In genomic region chr16:78383118-78383517, GRCh38 we compare ENCODE assay signal across 29 cellular contexts.
"Had no signal": no experiment of that assay in that cellular context is flagged by ENCODE, and none has a peak within 500 bp of the region (broad histone marks: within the 10 kb centered on the region; RNA-seq: fewer than 3 reads in every experiment).

No MANE protein-coding gene starts in this region.

- H3K4me3 ChIP-seq: stomach, suprapubic skin, testis, thoracic aorta, thyroid gland, tibial artery, tibial nerve, transverse colon, upper lobe of left lung, upper lobe of right lung, uterus, vagina had no signal

- H3K4me1 Mint-ChIP-seq: stimulated activated effector memory CD8-positive, alpha-beta T cell treated with anti-CD3 and anti-CD28 coated beads, Interleukin-12 subunit alpha, Interleukin-12 subunit beta, amount 100 ng/mL, for 72 hours; stimulated activated memory B cell treated with anti-CD40 and anti-IgM and Interleukin-4, amounts not matched to agents 10 μg/mL and 1 μg/mL and 100 μg/mL, for 72 hours; stimulated activated naive CD8-positive, alpha-beta T cell treated with anti-CD3 and anti-CD28 coated beads, Interleukin-15, amount 100 ng/mL, for 72 hours had no signal

- H3K4me1 ChIP-seq: testis, thyroid gland, tibial artery, upper lobe of left lung had no signal

- H3K9me3 Mint-ChIP-seq: stimulated activated effector memory CD8-positive, alpha-beta T cell treated with anti-CD3 and anti-CD28 coated beads, Interleukin-12 subunit alpha, Interleukin-12 subunit beta, amount 100 ng/mL, for 72 hours; stimulated activated memory B cell treated with anti-CD40 and anti-IgM and Interleukin-4, amounts not matched to agents 10 μg/mL and 1 μg/mL and 100 μg/mL, for 72 hours had no signal

- FAIRE-seq: urothelium cell line had no signal

- DNase-seq: stimulated activated CD4-positive, alpha-beta T cell treated with anti-CD3 and anti-CD28 coated beads, Interleukin-2, amount 100 ng/mL, for 48 hours; stimulated activated CD4-positive, alpha-beta T cell treated with anti-CD3 and anti-CD28 coated beads, Interleukin-4, amount 100 ng/mL, for 1 hour; stimulated activated CD4-positive, alpha-beta T cell treated with anti-CD3 and anti-CD28 coated beads, Interleukin-4, amount 100 ng/mL, for 24 hours; stimulated activated CD4-positive, alpha-beta T cell treated with anti-CD3 and anti-CD28 coated beads, Interleukin-4, amount 100 ng/mL, for 4 hours; stimulated activated CD8-positive, alpha-beta memory T cell treated with anti-CD3 and anti-CD28 coated beads, Interleukin-4, amount 100 ng/mL, for 48 hours; stimulated activated naive B cell treated with anti-CD40 and anti-IgM and Interleukin-4, amounts not matched to agents 10 μg/mL and 1 μg/mL and 100 μg/mL, for 72 hours; stimulated activated naive CD4-positive, alpha-beta T cell; stimulated activated naive CD4-positive, alpha-beta T cell treated with Interleukin-2 at 50 U/mL for 16 hours; stimulated activated naive CD8-positive, alpha-beta T cell treated with anti-CD3 and anti-CD28 coated beads, Interleukin-15, amount 100 ng/mL, for 72 hours; stimulated activated naive CD8-positive, alpha-beta T cell treated with anti-CD3 and anti-CD28 coated beads, Interleukin-15, Interleukin-2, amounts not matched to agents 100 U/mL and 50 U/mL, for 24 hours; stomach; substantia nigra; testis; thyroid gland; tibial artery; transverse colon; trophoblast cell; upper lobe of left lung; upper lobe of right lung; uterus had no signal

- H3K4me3 Mint-ChIP-seq: stimulated activated effector memory CD8-positive, alpha-beta T cell treated with anti-CD3 and anti-CD28 coated beads, Interleukin-12 subunit alpha, Interleukin-12 subunit beta, amount 100 ng/mL, for 72 hours; stimulated activated memory B cell treated with anti-CD40 and anti-IgM and Interleukin-4, amounts not matched to agents 10 μg/mL and 1 μg/mL and 100 μg/mL, for 72 hours; stimulated activated naive B cell treated with anti-CD40 and anti-IgM and Interleukin-4, amounts not matched to agents 10 μg/mL and 1 μg/mL and 100 μg/mL, for 72 hours; stimulated activated naive CD8-positive, alpha-beta T cell treated with anti-CD3 and anti-CD28 coated beads, Interleukin-15, amount 100 ng/mL, for 72 hours; stimulated activated naive CD8-positive, alpha-beta T cell treated with anti-CD3 and anti-CD28 coated beads, Interleukin-15, Interleukin-2, amounts not matched to agents 100 ng/mL and 50 ng/mL, for 24 hours; type B pancreatic cell had no signal

- H3K27ac ChIP-seq: stomach, suprapubic skin, testis, thoracic aorta, thyroid gland, tibial artery, tibial nerve, transverse colon, upper lobe of left lung, upper lobe of right lung, uterus, vagina had no signal

- H3K27ac Mint-ChIP-seq: stimulated activated effector memory CD8-positive, alpha-beta T cell treated with anti-CD3 and anti-CD28 coated beads, Interleukin-12 subunit alpha, Interleukin-12 subunit beta, amount 100 ng/mL, for 72 hours; stimulated activated memory B cell treated with anti-CD40 and anti-IgM and Interleukin-4, amounts not matched to agents 10 μg/mL and 1 μg/mL and 100 μg/mL, for 72 hours; stimulated activated naive B cell treated with anti-CD40 and anti-IgM and Interleukin-4, amounts not matched to agents 10 μg/mL and 1 μg/mL and 100 μg/mL, for 72 hours; stimulated activated naive CD8-positive, alpha-beta T cell treated with anti-CD3 and anti-CD28 coated beads, Interleukin-15, Interleukin-2, amounts not matched to agents 100 ng/mL and 50 ng/mL, for 24 hours; type B pancreatic cell had no signal

- ATAC-seq: stimulated activated effector memory CD8-positive, alpha-beta T cell treated with anti-CD3 and anti-CD28 coated beads, Interleukin-12 subunit alpha, Interleukin-12 subunit beta, amount 100 ng/mL, for 72 hours; stimulated activated memory B cell treated with anti-CD40 and anti-IgM and Interleukin-4, amounts not matched to agents 10 μg/mL and 1 μg/mL and 100 μg/mL, for 72 hours; stimulated activated naive B cell treated with anti-CD40 and anti-IgM and Interleukin-4, amounts not matched to agents 10 μg/mL and 1 μg/mL and 100 μg/mL, for 72 hours; stimulated activated naive CD8-positive, alpha-beta T cell treated with anti-CD3 and anti-CD28 coated beads, Interleukin-15, amount 100 ng/mL, for 72 hours; stimulated activated naive CD8-positive, alpha-beta T cell treated with anti-CD3 and anti-CD28 coated beads, Interleukin-15, Interleukin-2, amounts not matched to agents 100 U/mL and 50 U/mL, for 24 hours; upper lobe of right lung had no signal

- H3K27me3 Mint-ChIP-seq: stimulated activated memory B cell treated with anti-CD40 and anti-IgM and Interleukin-4, amounts not matched to agents 10 μg/mL and 1 μg/mL and 100 μg/mL, for 72 hours; stimulated activated naive B cell treated with anti-CD40 and anti-IgM and Interleukin-4, amounts not matched to agents 10 μg/mL and 1 μg/mL and 100 μg/mL, for 72 hours; stimulated activated naive CD8-positive, alpha-beta T cell treated with anti-CD3 and anti-CD28 coated beads, Interleukin-15, amount 100 ng/mL, for 72 hours; stimulated activated naive CD8-positive, alpha-beta T cell treated with anti-CD3 and anti-CD28 coated beads, Interleukin-15, Interleukin-2, amounts not matched to agents 100 ng/mL and 50 ng/mL, for 24 hours; type B pancreatic cell had no signal

- H3K36me3 ChIP-seq: stomach, suprapubic skin, thoracic aorta, thyroid gland, tibial artery, transverse colon, upper lobe of left lung, upper lobe of right lung, uterus, vagina had no signal

- H3K9me3 ChIP-seq: stomach, suprapubic skin, testis, thoracic aorta, thyroid gland, tibial artery, tibial nerve, transverse colon, upper lobe of left lung, upper lobe of right lung, uterus, vagina had no signal

- H3K27me3 ChIP-seq: stomach, suprapubic skin, testis, thyroid gland, tibial artery, tibial nerve, transverse colon, upper lobe of left lung, upper lobe of right lung, uterus, vagina had no signal
